8 cellular contexts compared by ENCODE assay signal in the genomic region with DNA sequence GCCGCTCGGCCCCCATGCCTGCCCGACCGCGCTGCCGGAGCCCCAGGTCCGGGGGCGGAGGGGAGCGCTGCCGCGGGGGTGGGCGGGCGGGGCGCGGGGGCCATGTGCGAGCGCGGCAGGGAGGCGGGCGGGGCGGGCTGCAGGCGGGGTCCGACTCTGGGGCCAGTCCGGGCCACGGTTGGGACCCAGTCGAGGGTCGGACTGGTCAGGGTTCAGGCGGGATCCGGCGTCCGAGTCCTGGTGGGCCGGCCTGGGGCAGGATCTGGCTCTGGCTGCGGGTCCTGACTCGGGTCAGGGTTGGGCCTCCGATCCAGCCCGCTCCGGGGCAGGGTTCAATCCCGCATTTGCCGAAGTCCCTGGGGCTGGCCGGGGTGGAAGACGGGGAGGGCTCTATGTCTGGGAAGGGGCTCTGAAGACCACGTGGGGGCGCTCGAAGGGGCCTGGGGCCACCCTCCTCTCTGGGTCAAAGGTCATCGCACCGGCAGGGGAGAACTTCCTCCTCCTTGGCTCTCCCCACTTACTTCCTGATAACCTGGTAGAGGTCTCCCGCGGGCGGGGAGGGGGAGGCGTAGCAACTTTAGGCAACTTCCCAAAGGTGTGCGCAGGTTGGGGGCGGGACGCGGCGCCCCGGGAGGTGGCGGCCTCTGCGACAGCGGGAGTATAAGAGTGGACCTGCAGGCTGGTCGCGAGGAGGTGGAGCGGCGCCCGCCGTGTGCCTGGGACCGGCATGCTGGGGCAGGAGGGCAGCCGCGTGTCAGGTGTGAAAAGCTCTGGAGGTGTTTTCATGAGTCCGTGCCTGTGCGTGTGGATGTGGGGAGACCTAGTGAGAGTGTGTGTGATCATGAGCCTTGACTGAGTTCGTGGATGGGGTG. TPM values are rescaled to one million over a fixed set of nuclear protein-coding genes. Genes with fewer than 3 reads are reported as not detected.
DNase-seq lines count a peak whose midpoint lies in the region; ATAC-seq and TF ChIP-seq lines count a peak whose summit lies in the region.

No MANE protein-coding gene starts in this region.

- H4K20me1 ChIP-seq in PC-9 (ENCODE audit: insufficient read depth) = peaks cover 4% of the 10 kb centered on the region

- H3K36me3 Mint-ChIP-seq in activated T-cell treated with anti-CD3 and anti-CD28 coated beads, Interleukin-2, amount 50 U/mL, for 72 hours (ENCODE audit: insufficient read depth in 2 of 2) = peaks cover 0 to 10% of the 10 kb centered on the region in 2 donors

- no peaks in the 10 kb centered on the region for H3K9me2 ChIP-seq in PC-9 (ENCODE audit: insufficient read depth)

- H3K4me2 ChIP-seq in PC-9 = peak overlapping the region; percentile 94
- H3K4me2 ChIP-seq in neuronal stem cell (ENCODE audit: insufficient read depth, low read length, poor library complexity, severe bottlenecking) = peak overlapping the region; percentile 91

- peaks cover 10% of the 10 kb centered on the region for H3K79me1 ChIP-seq in neuronal stem cell (ENCODE audit: low read depth, low read length)

- H3K18ac ChIP-seq in neuronal stem cell (ENCODE audit: low read length) = peak overlapping the region; percentile 98

- peak overlapping the region; percentile 71 for H3K14ac ChIP-seq in neuronal stem cell (ENCODE audit: low read length)

- ATAC-seq in HG03196 (IDR thresholded peaks at IDR 0.05; ENCODE audit: unreplicated experiment) = peak; percentile 32
- peak; percentile 31 to 34 for ATAC-seq in activated T-cell treated with anti-CD3 and anti-CD28 coated beads, Interleukin-2, amount 50 U/mL, for 72 hours (replicated peaks in 1 of 2)

- H3K9me3 ChIP-seq in A673 (ENCODE audit: low read depth, low read length, poor library complexity, severe bottlenecking) (no peaks in the 10 kb centered on the region), PC-9 (ENCODE audit: insufficient read depth, low read depth) (no peaks in the 10 kb centered on the region), neuronal stem cell (replicated peaks in 1 of 2; ENCODE audit: control insufficient read depth in 2 of 2, insufficient read depth in 1 of 2, low read depth in 1 of 2, low read length in 2 of 2) (no peaks in the 10 kb centered on the region)

- peaks cover 24% of the 10 kb centered on the region; the same call in 1 of the 2 replicates for H3F3A ChIP-seq in PC-9 (ENCODE audit: insufficient read depth, low read depth)

- H2BK12ac ChIP-seq in neuronal stem cell (ENCODE audit: low read length) = peak overlapping the region; percentile 75

- peak overlapping the region; percentile 93 to 100 for H3K4me3 Mint-ChIP-seq in activated T-cell treated with anti-CD3 and anti-CD28 coated beads, Interleukin-2, amount 50 U/mL, for 72 hours

- peak overlapping the region; percentile 23 for H3K27ac Mint-ChIP-seq in activated T-cell treated with anti-CD3 and anti-CD28 coated beads, Interleukin-2, amount 50 U/mL, for 72 hours

- CTCF ChIA-PET in A673 (lab: Charles Lee) (interaction anchor here (0.6 to 0.9 kb wide), 4 partner anchors 16 to 527 kb away, joined by 3 to 6 read pairs (median 4); no protein-coding TSS in a partner anchor), PC-9 (lab: Charles Lee) (interaction anchor here (0.6 to 1.5 kb wide), 3 partner anchors 12 to 96 kb away, joined by 3 to 20 read pairs (median 5); partner anchors contain the start of gene TRMT112)

- peaks cover 11% of the 10 kb centered on the region for H3K27me3 Mint-ChIP-seq in activated T-cell treated with anti-CD3 and anti-CD28 coated beads, Interleukin-2, amount 50 U/mL, for 72 hours (ENCODE audit: low read depth)

- H3K9me3 Mint-ChIP-seq in activated T-cell treated with anti-CD3 and anti-CD28 coated beads, Interleukin-2, amount 50 U/mL, for 72 hours = no peaks in the 10 kb centered on the region

- peak overlapping the region; percentile 95 for H3K23ac ChIP-seq in neuronal stem cell (ENCODE audit: low read depth, low read length, poor library complexity)

- DNase-seq in A673 (ENCODE audit: low spot score) = peak; percentile 79
- peak; percentile 88 to 94 for DNase-seq in PC-9
- peak; percentile 79 to 82 for DNase-seq in activated T-cell treated with anti-CD3 and anti-CD28 coated beads, Interleukin-2, amount 50 U/mL, for 72 hours
- no peak for DNase-seq in fibroblast of the aortic adventitia (ENCODE audit: low read depth)
- peak; percentile 67 for DNase-seq in neuronal stem cell (ENCODE audit: low spot score)

- no CpG with 5 or more reads among the region's 71 CpGs for WGBS in neuronal stem cell (ENCODE audit: extremely low coverage in 2 of 2, insufficient read length in 2 of 2, insufficient replicate concordance in 1 of 2), 2 donors

- H3K79me2 ChIP-seq in PC-9 (ENCODE audit: low read depth) = peaks cover 34% of the 10 kb centered on the region

- TF ChIP-seq CTCF in A673 (conservative IDR thresholded peaks at IDR 0.05; ENCODE audit: low read depth, low read length) (peak; percentile 61), PC-9 (conservative IDR thresholded peaks at IDR 0.05) (peak; percentile 51; the same call in 1 of the 2 replicates), fibroblast of the aortic adventitia (IDR thresholded peaks at IDR 0.05; ENCODE audit: insufficient read depth, low read length) (no peak)

- intact Hi-C loops in A673 (cut with micrococcal nuclease; ENCODE audit: unreplicated experiment) = loop anchor here (2.0 kb wide), 2 partner anchors 35 to 65 kb away; partner anchors contain the start of gene FKBP2
- intact Hi-C loops in PC-9 (cut with micrococcal nuclease; ENCODE audit: unreplicated experiment) = loop anchor here (1.0 to 10.0 kb wide), 9 partner anchors 13 to 471 kb away; partner anchors contain the start of genes BAD, COX8A, FKBP2 and MARK2

- peaks cover 12% of the 10 kb centered on the region for H3K4me1 ChIP-seq in A673 (ENCODE audit: insufficient read depth, low read length, poor library complexity, severe bottlenecking)
- peaks cover 27% of the 10 kb centered on the region for H3K4me1 ChIP-seq in PC-9 (replicated peaks; ENCODE audit: insufficient read depth)
- H3K4me1 ChIP-seq in neuronal stem cell (ENCODE audit: control insufficient read depth in 2 of 2, insufficient read depth in 1 of 2, low read depth in 1 of 2, low read length in 2 of 2) = peaks cover 9 to 12% of the 10 kb centered on the region in 2 donors

- H4K8ac ChIP-seq in neuronal stem cell (ENCODE audit: low read depth, low read length) = no peak overlapping the region

- peak; percentile 55 for TF ChIP-seq POLR2A in GM18526 (IDR thresholded peaks at IDR 0.05; ENCODE audit: extremely low read depth, insufficient read length)

- H2AK5ac ChIP-seq in neuronal stem cell (ENCODE audit: low read depth, low read length) = no peak overlapping the region

- H3K27ac ChIP-seq in A673 (ENCODE audit: low read depth, low read length, poor library complexity, severe bottlenecking) (peak overlapping the region; percentile 84), PC-9 (peak overlapping the region; percentile 67), neuronal stem cell (replicated peaks; ENCODE audit: low read length) (peak overlapping the region; percentile 84), temporal lobe (ENCODE audit: low read depth, low read length) (peak overlapping the region; percentile 73)

- peak overlapping the region; percentile 3 for H2BK15ac ChIP-seq in neuronal stem cell (ENCODE audit: low read length)

- no peak overlapping the region for H3K4ac ChIP-seq in neuronal stem cell (ENCODE audit: low read length)

- POLR2A ChIA-PET in A673 (lab: Charles Lee; ENCODE audit: low non-redundant PET) (interaction anchor here (0.6 kb wide), 1 partner anchor 112 kb away, joined by 6 read pairs; no protein-coding TSS in a partner anchor), PC-9 (lab: Charles Lee; ENCODE audit: unreplicated experiment) (interaction anchor here (0.6 to 1.2 kb wide), 6 partner anchors 12 to 304 kb away, joined by 3 to 23 read pairs (median 6); partner anchors contain the start of genes PRDX5 and TRMT112)

- H3K4me1 Mint-ChIP-seq in activated T-cell treated with anti-CD3 and anti-CD28 coated beads, Interleukin-2, amount 50 U/mL, for 72 hours (ENCODE audit: low read depth) = peaks cover 44% of the 10 kb centered on the region

- H3K9ac ChIP-seq in neuronal stem cell (ENCODE audit: low read depth, low read length, poor library complexity) = peak overlapping the region; percentile 97

- H3K27me3 ChIP-seq in A673 (replicated peaks; ENCODE audit: insufficient read depth, low read depth, low read length, poor library complexity) (no peaks in the 10 kb centered on the region), PC-9 (ENCODE audit: insufficient read depth, low read depth) (no peaks in the 10 kb centered on the region), neuronal stem cell (ENCODE audit: control insufficient read depth in 3 of 3, insufficient read depth in 3 of 3, low read depth in 1 of 3, low read length in 3 of 3) (peaks cover 0 to 17% (median 5%) of the 10 kb centered on the region in 3 experiments)

- BruUV-seq in A673 (replicated peaks; lab: Mats Ljungman, UMichigan) (TSS peak; percentile 39), PC-9 (replicated peaks; lab: Mats Ljungman, UMichigan) (no TSS peak)

- H4K91ac ChIP-seq in neuronal stem cell (ENCODE audit: low read depth, low read length, poor library complexity) = no peak overlapping the region

- H3K4me3 ChIP-seq in A673 (ENCODE audit: low read depth, low read length, poor library complexity, severe bottlenecking) (peak overlapping the region; percentile 83), PC-9 (peak overlapping the region; percentile 77), fibroblast of the aortic adventitia (ENCODE audit: low read depth, low read length) (peak overlapping the region; percentile 74), neuronal stem cell (ENCODE audit: low read length in 2 of 2) (peak overlapping the region; percentile 88 to 92)

- H3K36me3 ChIP-seq in A673 (ENCODE audit: insufficient read depth, low read length, poor library complexity, severe bottlenecking) = peaks cover 4% of the 10 kb centered on the region
- H3K36me3 ChIP-seq in PC-9 (ENCODE audit: low read depth) = 0 out of 2 replicates have a peak, but pooled peaks cover 7% of the 10 kb centered on the region
- H3K36me3 ChIP-seq in neuronal stem cell (replicated peaks in 1 of 2; ENCODE audit: control insufficient read depth in 2 of 2, insufficient read depth in 2 of 2, low read length in 2 of 2) = peaks cover 3 to 9% of the 10 kb centered on the region in 2 donors

- peak overlapping the region; percentile 64 for H2AFZ ChIP-seq in PC-9
- peak overlapping the region; percentile 94 for H2AFZ ChIP-seq in neuronal stem cell (ENCODE audit: low read length)

- peak overlapping the region; percentile 7 for H2BK5ac ChIP-seq in neuronal stem cell (ENCODE audit: low read length)

- H2BK120ac ChIP-seq in neuronal stem cell (ENCODE audit: low read depth, low read length) = no peak overlapping the region

RNA-seq across cellular contexts. Expression of gene ESRRA, which starts 0.6 kb away (rescaled TPM):
- total RNA-seq in A673 (2021) (56.2 and 63.8 TPM in 2 replicates), PC-9 (2021) (61.0 and 64.6 TPM in 2 replicates), fibroblast of the aortic adventitia (ENCODE audit: low replicate concordance) (21.6 and 45.2 TPM in 2 replicates), temporal lobe (10.8 TPM)
- 10 to 100 TPM; 40.5 to 42.4 TPM for total RNA-seq in activated T-cell treated with anti-CD3 and anti-CD28 coated beads, Interleukin-2, amount 50 U/mL, for 72 hours
- 5.3 TPM for polyA plus RNA-seq in neuronal stem cell (2013, experiment 1 of 2)
- polyA plus RNA-seq in neuronal stem cell (2013, experiment 2 of 2) = 5.6 TPM

RNA-seq across cellular contexts. Expression of gene CATSPERZ, which starts 5.8 kb away (rescaled TPM):
- total RNA-seq in A673 (2021) (1.4 TPM in 1 of 2 replicates, not detected in the other), PC-9 (2021) (1.3 TPM in 1 of 2 replicates, not detected in the other), fibroblast of the aortic adventitia (ENCODE audit: low replicate concordance) (not detected in 2 replicates), temporal lobe (0.98 TPM)
- total RNA-seq in activated T-cell treated with anti-CD3 and anti-CD28 coated beads, Interleukin-2, amount 50 U/mL, for 72 hours = 1 to 10 TPM in 1 of 2 donors, under 1 TPM in 1; 0.53 to 1.1 TPM
- polyA plus RNA-seq in neuronal stem cell (2013, experiment 1 of 2) = not detected
- polyA plus RNA-seq in neuronal stem cell (2013, experiment 2 of 2) = 0.17 TPM

RNA-seq across cellular contexts. Expression of gene TRMT112, which starts 11.4 kb away (rescaled TPM):
- 254 and 270 TPM in 2 replicates for total RNA-seq in A673 (2021)
- total RNA-seq in PC-9 (2021) = 264 and 275 TPM in 2 replicates
- 100 to 1,000 TPM; 145 to 154 TPM for total RNA-seq in activated T-cell treated with anti-CD3 and anti-CD28 coated beads, Interleukin-2, amount 50 U/mL, for 72 hours
- total RNA-seq in fibroblast of the aortic adventitia (ENCODE audit: low replicate concordance) = 177 and 274 TPM in 2 replicates
- polyA plus RNA-seq in neuronal stem cell (2013, experiment 1 of 2) = 529 TPM
- 505 TPM for polyA plus RNA-seq in neuronal stem cell (2013, experiment 2 of 2)
- 50.9 TPM for total RNA-seq in temporal lobe

RNA-seq across cellular contexts. Expression of gene PRDX5, which starts 12.0 kb away (rescaled TPM):
- 206 and 221 TPM in 2 replicates for total RNA-seq in A673 (2021)
- 381 and 441 TPM in 2 replicates for total RNA-seq in PC-9 (2021)
- total RNA-seq in activated T-cell treated with anti-CD3 and anti-CD28 coated beads, Interleukin-2, amount 50 U/mL, for 72 hours = 100 to 1,000 TPM; 134 to 138 TPM
- 257 and 510 TPM in 2 replicates for total RNA-seq in fibroblast of the aortic adventitia (ENCODE audit: low replicate concordance)
- 142 TPM for polyA plus RNA-seq in neuronal stem cell (2013, experiment 1 of 2)
- polyA plus RNA-seq in neuronal stem cell (2013, experiment 2 of 2) = 136 TPM
- 87.5 TPM for total RNA-seq in temporal lobe

RNA-seq across cellular contexts. Expression of gene KCNK4, which starts 14.8 kb away (rescaled TPM):
- total RNA-seq in A673 (2021) = 0.26 TPM in 1 of 2 replicates, not detected in the other
- 0.53 and 0.57 TPM in 2 replicates for total RNA-seq in PC-9 (2021)
- total RNA-seq in activated T-cell treated with anti-CD3 and anti-CD28 coated beads, Interleukin-2, amount 50 U/mL, for 72 hours = under 1 TPM in 1 of 2 donors, not detected in 1; 0.35 TPM
- not detected in 2 replicates for total RNA-seq in fibroblast of the aortic adventitia (ENCODE audit: low replicate concordance)
- polyA plus RNA-seq in neuronal stem cell (2013, experiment 1 of 2) = 0.07 TPM
- polyA plus RNA-seq in neuronal stem cell (2013, experiment 2 of 2) = 0.04 TPM
- 1.5 TPM for total RNA-seq in temporal lobe
